ENCODE assay signal across 21 cellular contexts in the genomic region with DNA sequence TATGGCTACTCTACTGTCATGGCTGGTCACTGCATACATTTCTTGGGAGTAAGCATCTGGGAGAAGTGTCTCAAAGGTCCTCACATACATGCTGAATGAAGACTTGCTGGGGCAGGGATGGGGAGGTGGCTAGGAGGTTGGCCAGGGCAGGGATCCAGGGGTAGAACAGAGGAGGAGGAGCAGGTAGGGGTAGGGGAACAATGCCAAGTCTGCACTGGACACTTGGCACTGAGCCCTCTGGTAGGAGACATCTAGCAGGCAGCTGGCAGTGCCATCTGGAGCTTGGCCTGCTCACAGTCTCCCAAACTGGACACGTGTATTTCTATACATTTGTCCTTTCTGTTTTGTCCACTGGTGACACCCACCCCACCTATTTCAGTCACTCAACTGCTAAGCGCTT.
DNase-seq lines count a peak whose midpoint lies in the region; ATAC-seq and TF ChIP-seq lines count a peak whose summit lies in the region.
"Had no signal": no experiment of that assay in that cellular context is flagged by ENCODE, and none has a peak within 500 bp of the region (broad histone marks: within the 10 kb centered on the region; RNA-seq: fewer than 3 reads in every experiment).

No MANE protein-coding gene starts in this region.

- peak overlapping the region; percentile 3 for H3K27ac Mint-ChIP-seq in osteocyte (ENCODE audit: unreplicated experiment)
- H3K27ac Mint-ChIP-seq: activated T-helper 17 cell treated with anti-CD3 and anti-CD28 coated beads, Interleukin-2, amount 50 U/mL, for 72 hours; CD8-positive, alpha-beta T cell; immature natural killer cell had no signal

- peak; percentile 55 for DNase-seq in DMS79 treated with DMSO at 0.1 percent for 48 hours (lab: John Stamatoyannopoulos, UW)
- peak; percentile 34 for DNase-seq in NCI-H1105 treated with DMSO at 0.1 percent for 48 hours (lab: John Stamatoyannopoulos, UW)
- peak; percentile 38 for DNase-seq in cerebellar cortex (ENCODE audit: low spot score)
- no peak for DNase-seq in osteocyte (ENCODE audit: extremely low spot score, unreplicated experiment)
- DNase-seq in AG20443 (ENCODE audit: low spot score) = no peak
- DNase-seq in HuH-7 (ENCODE audit: low spot score) = no peak
- DNase-seq in testis = no peak
- DNase-seq: aorta; CD8-positive, alpha-beta T cell; cerebellar nuclear complex; DND-41; immature natural killer cell; NCI-H146; posterior cingulate gyrus; stimulated activated CD4-positive, alpha-beta T cell treated with anti-CD3 and anti-CD28 coated beads, Interleukin-2, amount 100 ng/mL, for 24 hours; stimulated activated naive CD4-positive, alpha-beta T cell had no signal

- WGBS in testis, 2 donors = 77 to 86% methylated on average over 2 of the region's 2 CpGs

- H3K27ac ChIP-seq in testis = no peak overlapping the region
- H3K27ac ChIP-seq: hepatocyte, SJSA1 had no signal

- H3K36me3 Mint-ChIP-seq in osteocyte (ENCODE audit: unreplicated experiment) = peaks cover 71% of the 10 kb centered on the region
- H3K36me3 Mint-ChIP-seq: activated naive CD4-positive, alpha-beta T cell treated with anti-CD3 and anti-CD28 coated beads, Interleukin-2, amount 50 U/mL, for 72 hours; immature natural killer cell had no signal

- H3K4me1 Mint-ChIP-seq in osteocyte (ENCODE audit: unreplicated experiment) = no peaks in the 10 kb centered on the region
- H3K4me1 Mint-ChIP-seq: activated T-helper 17 cell treated with anti-CD3 and anti-CD28 coated beads, Interleukin-2, amount 50 U/mL, for 72 hours; immature natural killer cell had no signal

- TF ChIP-seq POLR2A in testis (IDR thresholded peaks at IDR 0.05) = no peak

- intact Hi-C loops in testis (cut with DNase I; ENCODE audit: low total_unique reads) = no loop called here

- no peak for ATAC-seq in GM18858 (IDR thresholded peaks at IDR 0.05; ENCODE audit: unreplicated experiment)
- ATAC-seq: activated naive CD4-positive, alpha-beta T cell treated with anti-CD3 and anti-CD28 coated beads, Interleukin-2, amount 50 U/mL, for 72 hours; activated T-helper 17 cell treated with anti-CD3 and anti-CD28 coated beads, Interleukin-2, amount 50 U/mL, for 72 hours; CD8-positive, alpha-beta T cell had no signal

- no peak overlapping the region for H3K4me3 Mint-ChIP-seq in osteocyte (ENCODE audit: unreplicated experiment)
- H3K4me3 Mint-ChIP-seq: activated T-helper 17 cell treated with anti-CD3 and anti-CD28 coated beads, Interleukin-2, amount 50 U/mL, for 72 hours; CD8-positive, alpha-beta T cell; immature natural killer cell had no signal

- no peaks in the 10 kb centered on the region for H3K36me3 ChIP-seq in testis (ENCODE audit: low read depth, missing control alignments)
- H3K36me3 ChIP-seq: SJSA1 had no signal

- no peaks in the 10 kb centered on the region for H3K27me3 ChIP-seq in testis
- H3K27me3 ChIP-seq: SJSA1 had no signal

- H3K4me3 ChIP-seq in testis = no peak overlapping the region
- H3K4me3 ChIP-seq: hepatocyte, SJSA1 had no signal

- no peaks in the 10 kb centered on the region for H3K4me1 ChIP-seq in testis
- H3K4me1 ChIP-seq: SJSA1 had no signal

- no peaks in the 10 kb centered on the region for H3K9me3 ChIP-seq in testis
- H3K9me3 ChIP-seq: SJSA1 had no signal

- TF ChIP-seq CTCF in osteocyte (IDR thresholded peaks at IDR 0.05) = no peak
- TF ChIP-seq CTCF in testis (IDR thresholded peaks at IDR 0.05) = no peak

- no peaks in the 10 kb centered on the region for H3K27me3 Mint-ChIP-seq in osteocyte (ENCODE audit: unreplicated experiment)

- no peaks in the 10 kb centered on the region for H3K9me3 Mint-ChIP-seq in osteocyte (ENCODE audit: unreplicated experiment)
- H3K9me3 Mint-ChIP-seq: activated naive CD4-positive, alpha-beta T cell treated with anti-CD3 and anti-CD28 coated beads, Interleukin-2, amount 50 U/mL, for 72 hours; activated T-helper 17 cell treated with anti-CD3 and anti-CD28 coated beads, Interleukin-2, amount 50 U/mL, for 72 hours; CD8-positive, alpha-beta T cell; immature natural killer cell had no signal

Comparison
In these comparisons a context has a peak if more than half of its experiments do, and no peak if none do; other contexts are left out.
1. DNase-seq: peak in DMS79 treated with DMSO at 0.1 percent for 48 hours (single experiment), NCI-H1105 treated with DMSO at 0.1 percent for 48 hours (single experiment) and cerebellar cortex (single experiment); none in osteocyte (single experiment), AG20443 (single experiment), HuH-7 (single experiment) and testis (single experiment).